In genomic region chr1:173171152-173171551, GRCh38 we compare ENCODE assay signal across 34 cellular contexts.
"Had no signal": no experiment of that assay in that cellular context is flagged by ENCODE, and none has a peak within 500 bp of the region (broad histone marks: within the 10 kb centered on the region; RNA-seq: fewer than 3 reads in every experiment).

No MANE protein-coding gene starts in this region.

- H3K27me3 ChIP-seq: MG63 had no signal

- H3K4me3 ChIP-seq: MG63 had no signal

- H3K36me3 ChIP-seq: MG63 had no signal

- DNase-seq: Karpas-422, Kasumi-1, MG63, MM.1S, MV-4-11, NCI-H1048, NCI-H1092, NCI-H1092 treated with DMSO at 0.1 percent for 48 hours, NCI-H1105, NCI-H1105 treated with DMSO at 0.1 percent for 48 hours, NCI-H1417, NCI-H1417 treated with DMSO at 0.1 percent for 48 hours, NCI-H1436, NCI-H1436 treated with DMSO at 0.1 percent for 48 hours, NCI-H146, NCI-H1694, NCI-H1694 treated with DMSO at 0.1 percent for 48 hours, NCI-H187, NCI-H187 treated with DMSO at 0.1 percent for 48 hours, NCI-H1930, NCI-H2029, NCI-H2029 treated with DMSO at 0.1 percent for 48 hours, NCI-H2081, NCI-H2081 treated with DMSO at 0.1 percent for 48 hours, NCI-H2107, NCI-H2171, NCI-H2171 treated with DMSO at 0.1 percent for 48 hours, NCI-H2227 treated with DMSO at 0.1 percent for 48 hours, NCI-H226, NCI-H345, NCI-H446, NCI-H446 treated with DMSO at 0.1 percent for 48 hours, NCI-H510A, NCI-H510A treated with DMSO at 0.1 percent for 48 hours had no signal
